ENCODE assay signal across 1 cellular context in the genomic region with DNA sequence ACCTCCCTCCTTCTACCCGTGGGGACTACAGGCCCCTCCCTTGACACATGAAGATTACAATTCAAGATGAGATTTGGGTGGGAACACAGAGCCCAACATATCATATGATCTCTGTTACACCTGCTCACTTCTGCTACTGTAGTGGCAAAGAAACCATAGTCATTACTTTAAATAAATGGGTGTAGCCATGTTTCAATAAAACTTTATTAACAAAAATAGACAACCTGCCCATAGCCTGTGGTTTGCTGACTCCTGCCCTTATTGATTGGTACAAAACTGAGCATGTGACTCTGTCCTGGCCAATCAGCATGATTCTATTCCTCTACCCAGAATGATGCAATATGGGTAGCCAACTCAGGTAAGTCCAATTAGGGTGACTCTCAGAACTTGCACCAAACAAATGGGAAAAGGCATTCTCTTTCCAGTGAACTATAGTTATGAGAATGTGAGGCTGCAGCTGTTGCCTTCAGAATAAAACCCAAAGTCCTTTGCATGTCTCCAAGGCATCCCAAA.
TF ChIP-seq lines count a peak whose summit lies in the region.

No MANE protein-coding gene starts in this region.

TF ChIP-seq in GM23338, 12 proteins besides CTCF, POLR2A, EP300 and RAD21 (continued from another document):
- TF ChIP-seq, protein P1, sequence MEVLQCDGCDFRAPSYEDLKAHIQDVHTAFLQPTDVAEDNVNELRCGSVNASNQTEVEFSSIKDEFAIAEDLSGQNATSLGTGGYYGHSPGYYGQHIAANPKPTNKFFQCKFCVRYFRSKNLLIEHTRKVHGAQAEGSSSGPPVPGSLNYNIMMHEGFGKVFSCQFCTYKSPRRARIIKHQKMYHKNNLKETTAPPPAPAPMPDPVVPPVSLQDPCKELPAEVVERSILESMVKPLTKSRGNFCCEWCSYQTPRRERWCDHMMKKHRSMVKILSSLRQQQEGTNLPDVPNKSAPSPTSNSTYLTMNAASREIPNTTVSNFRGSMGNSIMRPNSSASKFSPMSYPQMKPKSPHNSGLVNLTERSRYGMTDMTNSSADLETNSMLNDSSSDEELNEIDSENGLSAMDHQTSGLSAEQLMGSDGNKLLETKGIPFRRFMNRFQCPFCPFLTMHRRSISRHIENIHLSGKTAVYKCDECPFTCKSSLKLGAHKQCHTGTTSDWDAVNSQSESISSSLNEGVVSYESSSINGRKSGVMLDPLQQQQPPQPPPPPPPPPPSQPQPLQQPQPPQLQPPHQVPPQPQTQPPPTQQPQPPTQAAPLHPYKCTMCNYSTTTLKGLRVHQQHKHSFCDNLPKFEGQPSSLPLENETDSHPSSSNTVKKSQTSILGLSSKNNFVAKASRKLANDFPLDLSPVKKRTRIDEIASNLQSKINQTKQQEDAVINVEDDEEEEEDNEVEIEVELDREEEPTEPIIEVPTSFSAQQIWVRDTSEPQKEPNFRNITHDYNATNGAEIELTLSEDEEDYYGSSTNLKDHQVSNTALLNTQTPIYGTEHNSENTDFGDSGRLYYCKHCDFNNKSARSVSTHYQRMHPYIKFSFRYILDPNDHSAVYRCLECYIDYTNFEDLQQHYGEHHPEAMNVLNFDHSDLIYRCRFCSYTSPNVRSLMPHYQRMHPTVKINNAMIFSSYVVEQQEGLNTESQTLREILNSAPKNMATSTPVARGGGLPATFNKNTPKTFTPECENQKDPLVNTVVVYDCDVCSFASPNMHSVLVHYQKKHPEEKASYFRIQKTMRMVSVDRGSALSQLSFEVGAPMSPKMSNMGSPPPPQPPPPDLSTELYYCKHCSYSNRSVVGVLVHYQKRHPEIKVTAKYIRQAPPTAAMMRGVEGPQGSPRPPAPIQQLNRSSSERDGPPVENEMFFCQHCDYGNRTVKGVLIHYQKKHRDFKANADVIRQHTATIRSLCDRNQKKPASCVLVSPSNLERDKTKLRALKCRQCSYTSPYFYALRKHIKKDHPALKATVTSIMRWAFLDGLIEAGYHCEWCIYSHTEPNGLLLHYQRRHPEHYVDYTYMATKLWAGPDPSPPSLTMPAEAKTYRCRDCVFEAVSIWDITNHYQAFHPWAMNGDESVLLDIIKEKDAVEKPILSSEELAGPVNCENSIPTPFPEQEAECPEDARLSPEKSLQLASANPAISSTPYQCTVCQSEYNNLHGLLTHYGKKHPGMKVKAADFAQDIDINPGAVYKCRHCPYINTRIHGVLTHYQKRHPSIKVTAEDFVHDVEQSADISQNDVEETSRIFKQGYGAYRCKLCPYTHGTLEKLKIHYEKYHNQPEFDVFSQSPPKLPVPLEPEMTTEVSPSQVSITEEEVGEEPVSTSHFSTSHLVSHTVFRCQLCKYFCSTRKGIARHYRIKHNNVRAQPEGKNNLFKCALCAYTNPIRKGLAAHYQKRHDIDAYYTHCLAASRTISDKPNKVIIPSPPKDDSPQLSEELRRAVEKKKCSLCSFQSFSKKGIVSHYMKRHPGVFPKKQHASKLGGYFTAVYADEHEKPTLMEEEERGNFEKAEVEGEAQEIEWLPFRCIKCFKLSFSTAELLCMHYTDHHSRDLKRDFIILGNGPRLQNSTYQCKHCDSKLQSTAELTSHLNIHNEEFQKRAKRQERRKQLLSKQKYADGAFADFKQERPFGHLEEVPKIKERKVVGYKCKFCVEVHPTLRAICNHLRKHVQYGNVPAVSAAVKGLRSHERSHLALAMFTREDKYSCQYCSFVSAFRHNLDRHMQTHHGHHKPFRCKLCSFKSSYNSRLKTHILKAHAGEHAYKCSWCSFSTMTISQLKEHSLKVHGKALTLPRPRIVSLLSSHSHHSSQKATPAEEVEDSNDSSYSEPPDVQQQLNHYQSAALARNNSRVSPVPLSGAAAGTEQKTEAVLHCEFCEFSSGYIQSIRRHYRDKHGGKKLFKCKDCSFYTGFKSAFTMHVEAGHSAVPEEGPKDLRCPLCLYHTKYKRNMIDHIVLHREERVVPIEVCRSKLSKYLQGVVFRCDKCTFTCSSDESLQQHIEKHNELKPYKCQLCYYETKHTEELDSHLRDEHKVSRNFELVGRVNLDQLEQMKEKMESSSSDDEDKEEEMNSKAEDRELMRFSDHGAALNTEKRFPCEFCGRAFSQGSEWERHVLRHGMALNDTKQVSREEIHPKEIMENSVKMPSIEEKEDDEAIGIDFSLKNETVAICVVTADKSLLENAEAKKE (CRISPR knock-in tag; IDR thresholded peaks at IDR 0.05), result no peak
- no peak for TF ChIP-seq POLR2AphosphoS5 (IDR thresholded peaks at IDR 0.05; ENCODE audit: low read depth)
- TF ChIP-seq STAT1 (IDR thresholded peaks at IDR 0.05; ENCODE audit: unreplicated experiment), result no peak
- TF ChIP-seq NANOG (IDR thresholded peaks at IDR 0.05; ENCODE audit: borderline replicate concordance), result no peak
- TF ChIP-seq EZH2 (IDR thresholded peaks at IDR 0.05; ENCODE audit: low read depth, unreplicated experiment), result no peak
- no peak for TF ChIP-seq JUNB (IDR thresholded peaks at IDR 0.05; ENCODE audit: unreplicated experiment)
- no peak for TF ChIP-seq CREB1 (CRISPR knock-in tag; IDR thresholded peaks at IDR 0.05; ENCODE audit: low read depth)
- TF ChIP-seq EZH2phosphoT487 (IDR thresholded peaks at IDR 0.05; ENCODE audit: unreplicated experiment), result no peak
TF ChIP-seq in GM23338: peak in this region for 0.
